8 cellular contexts compared by ENCODE assay signal in the genomic region with DNA sequence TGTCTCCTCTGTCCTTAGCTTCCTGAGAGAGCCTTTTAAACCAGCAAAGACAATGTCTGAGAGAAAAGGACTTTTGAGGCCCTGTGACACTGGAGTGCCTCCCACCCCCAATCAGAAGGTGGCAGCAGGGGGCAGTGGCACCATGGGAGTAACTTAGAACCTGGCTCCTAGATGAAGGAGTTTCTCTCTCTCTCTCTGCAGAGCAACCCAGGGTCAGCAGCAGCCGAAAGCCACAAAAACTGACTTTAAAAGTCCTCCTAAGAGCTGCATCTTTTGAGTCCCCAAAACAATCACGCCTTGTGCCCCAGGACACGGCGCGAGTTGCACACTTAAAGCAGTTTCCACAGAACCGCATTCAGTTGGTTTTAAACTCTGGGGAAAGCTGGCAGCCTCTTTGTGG. TPM values are rescaled to one million over a fixed set of nuclear protein-coding genes. Genes with fewer than 3 reads are reported as not detected.
DNase-seq lines count a peak whose midpoint lies in the region; ATAC-seq, FAIRE-seq and TF ChIP-seq lines count a peak whose summit lies in the region.

No MANE protein-coding gene starts in this region.

- TF ChIP-seq POLR2A in GM18505 (IDR thresholded peaks at IDR 0.05; ENCODE audit: borderline replicate concordance, extremely low read depth, insufficient read depth, insufficient read length): no peak

- no peaks in the 10 kb centered on the region for H3K36me3 ChIP-seq in DND-41 (ENCODE audit: insufficient read depth, low read length)

- H3K27me3 Mint-ChIP-seq in osteocyte (ENCODE audit: unreplicated experiment) (no peaks in the 10 kb centered on the region), T-helper 17 cell (peaks cover 23% of the 10 kb centered on the region)

- no peaks in the 10 kb centered on the region for H3K36me3 Mint-ChIP-seq in osteocyte (ENCODE audit: unreplicated experiment)
- no peaks in the 10 kb centered on the region for H3K36me3 Mint-ChIP-seq in T-helper 17 cell (ENCODE audit: low read depth)

- H3K27ac Mint-ChIP-seq in osteocyte (ENCODE audit: unreplicated experiment) (no peak overlapping the region), T-helper 17 cell (no peak overlapping the region)

- DNase-seq in DND-41 (peak; percentile 38), HTR-8/SVneo (ENCODE audit: insufficient read length, low spot score) (peak; percentile 68), SK-N-DZ (ENCODE audit: low spot score) (peak; percentile 34), fibroblast of gingiva (ENCODE audit: low read depth) (peak; percentile 45), osteocyte (ENCODE audit: extremely low spot score, unreplicated experiment) (no peak), T-helper 17 cell (no peak)

- no peaks in the 10 kb centered on the region for H3K4me1 ChIP-seq in DND-41 (ENCODE audit: insufficient read depth, low read length)

- H3K9me3 ChIP-seq in DND-41 (ENCODE audit: insufficient read depth, low read length, severe bottlenecking) (no peaks in the 10 kb centered on the region), T-helper 17 cell (ENCODE audit: control insufficient read depth, low read length, poor library complexity, severe bottlenecking) (no peaks in the 10 kb centered on the region)

- ATAC-seq in DND-41 (ENCODE audit: insufficient read depth, low read depth) (peak; percentile 62; the same call in 2 of the 3 replicates), GM18505 (IDR thresholded peaks at IDR 0.05; ENCODE audit: unreplicated experiment) (no peak), GM18498 (IDR thresholded peaks at IDR 0.05; ENCODE audit: unreplicated experiment) (no peak), T-helper 17 cell (no peak)

- H3K4me2 ChIP-seq in DND-41 (ENCODE audit: insufficient read depth, low read length): no peak overlapping the region

- no peak for FAIRE-seq in HTR-8/SVneo (lab: Jason Lieb, UNC)

- H3K4me1 Mint-ChIP-seq in osteocyte (ENCODE audit: unreplicated experiment) (peaks cover 52% of the 10 kb centered on the region), T-helper 17 cell (peaks cover 6% of the 10 kb centered on the region)

- H4K20me1 ChIP-seq in DND-41 (ENCODE audit: insufficient read depth, low read length): no peaks in the 10 kb centered on the region; the same call in 1 of the 2 replicates

- H3K4me3 ChIP-seq in DND-41 (ENCODE audit: low read depth in 1 of 2, low read length in 2 of 2): no peak overlapping the region

- peaks cover 12% of the 10 kb centered on the region for H3K27me3 ChIP-seq in DND-41 (ENCODE audit: insufficient read depth, low read length, poor library complexity)

- H3K79me2 ChIP-seq in DND-41 (ENCODE audit: insufficient read depth, low read length): no peaks in the 10 kb centered on the region

- H3K4me3 Mint-ChIP-seq in osteocyte (ENCODE audit: unreplicated experiment) (no peak overlapping the region), T-helper 17 cell (no peak overlapping the region)

- H2AFZ ChIP-seq in DND-41 (ENCODE audit: low read depth, low read length): no peak overlapping the region

- H3K27ac ChIP-seq in DND-41 (ENCODE audit: low read length): no peak overlapping the region

- TF ChIP-seq CTCF in DND-41 (IDR thresholded peaks at IDR 0.05; ENCODE audit: borderline replicate concordance, extremely low read depth, low read length, poor library complexity, severe bottlenecking) (peak; percentile 68), osteocyte (IDR thresholded peaks at IDR 0.05) (peak; percentile 77)

- H3K9ac ChIP-seq in DND-41 (ENCODE audit: low read depth, low read length): no peak overlapping the region

- H3K9me3 Mint-ChIP-seq in osteocyte (ENCODE audit: unreplicated experiment): no peaks in the 10 kb centered on the region

RNA-seq across cellular contexts. Expression of a gene that starts 5.3 kb away (rescaled TPM):
- polyA plus RNA-seq in SK-N-DZ (2014; cell fraction: cytosol; rRNA removed): not detected in 2 replicates
- 0.98 TPM in 1 of 2 replicates, not detected in the other for polyA plus RNA-seq in SK-N-DZ (2014; cell fraction: nucleus; rRNA removed)
- total RNA-seq in osteocyte (0.43 TPM in 1 of 2 replicates, not detected in the other), T-helper 17 cell (not detected)

Comparison
In these comparisons a context has a peak if more than half of its experiments do, and no peak if none do; other contexts are left out.
1. DNase-seq: peak in DND-41 (single experiment), HTR-8/SVneo (single experiment), SK-N-DZ (single experiment) and fibroblast of gingiva (single experiment); none in osteocyte (single experiment) and T-helper 17 cell (0 of 3).